ENCODE assay signal across 10 cellular contexts in the genomic region with DNA sequence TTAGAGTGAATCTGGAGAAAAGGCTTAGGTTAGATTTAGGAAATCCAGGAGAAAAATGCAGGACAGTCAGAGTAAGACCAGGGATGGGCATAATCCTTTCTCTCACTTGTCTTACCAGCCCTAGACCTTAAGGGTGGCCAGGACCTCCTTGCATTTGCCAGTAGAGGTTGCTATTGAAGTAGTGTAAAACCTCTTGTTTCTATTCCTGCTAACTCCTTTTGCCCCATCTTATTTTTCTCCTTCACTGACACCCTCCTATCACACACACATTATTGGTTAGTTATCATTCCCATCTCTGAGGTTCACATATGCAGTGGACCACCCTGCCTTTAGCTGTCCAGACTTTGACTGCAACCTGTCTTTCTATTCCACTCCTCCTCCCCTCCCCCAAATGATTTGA.
DNase-seq lines count a peak whose midpoint lies in the region; ATAC-seq and TF ChIP-seq lines count a peak whose summit lies in the region.
"Had no signal": no experiment of that assay in that cellular context is flagged by ENCODE, and none has a peak within 500 bp of the region (broad histone marks: within the 10 kb centered on the region; RNA-seq: fewer than 3 reads in every experiment).

No MANE protein-coding gene starts in this region.

- H3K27me3 ChIP-seq in kidney epithelial cell (ENCODE audit: control insufficient read depth, insufficient read depth, low read length) = no peaks in the 10 kb centered on the region

- DNase-seq in A172 (ENCODE audit: low spot score) = peak; percentile 55
- DNase-seq in kidney epithelial cell (ENCODE audit: low read depth) = no peak
- no peak for DNase-seq in putamen (ENCODE audit: low spot score)
- no peak for DNase-seq in activated naive CD4-positive, alpha-beta T cell treated with anti-CD3 and anti-CD28 coated beads, Interleukin-2, amount 50 U/mL, for 72 hours (ENCODE audit: low spot score in 2 of 2)
- no peak for DNase-seq in globus pallidus (ENCODE audit: low spot score)
- DNase-seq: anterior cingulate cortex, Karpas-422 had no signal

- H3K36me3 ChIP-seq in kidney epithelial cell (ENCODE audit: control insufficient read depth, insufficient read depth, low read length) = no peaks in the 10 kb centered on the region

- no peak overlapping the region for H3K4me3 ChIP-seq in GM12875 (ENCODE audit: low read depth, low read length)
- H3K4me3 ChIP-seq in kidney epithelial cell (ENCODE audit: low read depth, low read length) = no peak overlapping the region

- H3K36me3 Mint-ChIP-seq in activated naive CD4-positive, alpha-beta T cell treated with anti-CD3 and anti-CD28 coated beads, Interleukin-2, amount 50 U/mL, for 72 hours = no peaks in the 10 kb centered on the region

- H3K9me3 Mint-ChIP-seq in activated naive CD4-positive, alpha-beta T cell treated with anti-CD3 and anti-CD28 coated beads, Interleukin-2, amount 50 U/mL, for 72 hours = no peaks in the 10 kb centered on the region

- H3K27ac Mint-ChIP-seq in activated naive CD4-positive, alpha-beta T cell treated with anti-CD3 and anti-CD28 coated beads, Interleukin-2, amount 50 U/mL, for 72 hours = no peak overlapping the region

- H3K27ac ChIP-seq in VCaP = peak overlapping the region; percentile 91

- ATAC-seq in HG02981 (IDR thresholded peaks at IDR 0.05; ENCODE audit: unreplicated experiment) = no peak
- ATAC-seq in activated naive CD4-positive, alpha-beta T cell treated with anti-CD3 and anti-CD28 coated beads, Interleukin-2, amount 50 U/mL, for 72 hours = no peak

- TF ChIP-seq CTCF in GM12875 (IDR thresholded peaks at IDR 0.05; ENCODE audit: borderline replicate concordance, insufficient read depth, low read depth, low read length) = 0 out of 2 replicates have a peak, but pooled peaks have one; percentile 15
- TF ChIP-seq CTCF in VCaP (conservative IDR thresholded peaks at IDR 0.05) = peak; percentile 54
- TF ChIP-seq CTCF in kidney epithelial cell (IDR thresholded peaks at IDR 0.05; ENCODE audit: insufficient read depth, low read length, poor library complexity, severe bottlenecking) = peak; percentile 42
